Comparison of ENCODE assay signal across 8 cellular contexts in genomic region chr20:17835240-17835940, GRCh38.
A peak's percentile ranks its signal among the peaks of the same experiment; 100 is the strongest.
DNase-seq lines count a peak whose midpoint lies in the region; ATAC-seq and TF ChIP-seq lines count a peak whose summit lies in the region.

No MANE protein-coding gene starts in this region.

- TF ChIP-seq CTCF in fibroblast of the aortic adventitia (IDR thresholded peaks at IDR 0.05; ENCODE audit: insufficient read depth, low read length) (no peak), omental fat pad (IDR thresholded peaks at IDR 0.05) (no peak)

- no peak overlapping the region for H3K9ac ChIP-seq in SK-N-MC (ENCODE audit: insufficient read length)

- no peaks in the 10 kb centered on the region for H3K9me3 ChIP-seq in SK-N-MC (ENCODE audit: low read depth, low read length)

- no peak overlapping the region for H3K4me3 ChIP-seq in SK-N-MC
- H3K4me3 ChIP-seq in fibroblast of the aortic adventitia (ENCODE audit: low read depth, low read length) = no peak overlapping the region

- ATAC-seq in omental fat pad (ENCODE audit: low FRiP score) (peak; percentile 75), HG03135 (IDR thresholded peaks at IDR 0.05; ENCODE audit: unreplicated experiment) (no peak), HG03354 (IDR thresholded peaks at IDR 0.05; ENCODE audit: poor library complexity, severe bottlenecking, unreplicated experiment) (no peak), GM18909 (IDR thresholded peaks at IDR 0.05; ENCODE audit: poor library complexity, unreplicated experiment) (no peak)

- H3K36me3 ChIP-seq in SK-N-MC (ENCODE audit: insufficient read depth, low read length) = no peaks in the 10 kb centered on the region

- DNase-seq in AG08396 (ENCODE audit: low spot score) (peak; percentile 47), SK-N-MC (ENCODE audit: low read depth, low spot score) (no peak), fibroblast of the aortic adventitia (ENCODE audit: low read depth) (peak; percentile 93), omental fat pad (ENCODE audit: low spot score) (no peak), superior temporal gyrus (ENCODE audit: extremely low spot score) (no peak)

- peak overlapping the region; percentile 64; the same call in 1 of the 2 replicates for H3K27ac ChIP-seq in SK-N-MC

Comparison
In these comparisons a context has a peak if more than half of its experiments do, and no peak if none do; other contexts are left out.
1. DNase-seq: peak in AG08396 (single experiment) and fibroblast of the aortic adventitia (single experiment); none in SK-N-MC (single experiment), omental fat pad (single experiment) and superior temporal gyrus (single experiment).